2 cellular contexts compared by ENCODE assay signal in the genomic region with DNA sequence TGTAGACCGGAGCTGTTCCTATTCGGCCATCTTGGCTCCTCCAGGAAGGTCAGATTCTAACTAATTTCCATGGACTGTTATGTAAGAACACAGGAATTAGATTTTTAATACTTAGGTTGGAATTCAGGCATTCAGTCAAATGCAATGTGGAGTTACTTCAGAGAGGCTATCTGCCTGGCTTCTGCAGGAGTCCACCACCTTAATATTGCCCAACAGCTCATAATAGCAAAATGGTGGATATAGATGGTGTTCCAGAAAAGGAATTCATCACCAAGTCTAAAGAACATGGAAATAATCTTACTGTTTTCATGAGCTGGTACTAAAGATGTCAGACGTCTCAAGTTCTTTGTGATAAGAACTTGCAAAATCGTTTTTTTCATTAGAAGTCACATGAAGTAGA.
TF ChIP-seq lines count a peak whose summit lies in the region.

No MANE protein-coding gene starts in this region.

TF ChIP-seq in liver, 16 proteins besides CTCF, POLR2A, EP300 and RAD21:
- TF ChIP-seq YY1 (IDR thresholded peaks at IDR 0.05) (peak; percentile 45), HNF4G (IDR thresholded peaks at IDR 0.05) (no peak), RXRA (IDR thresholded peaks at IDR 0.05) (no peak)

TF ChIP-seq in HepG2, 621 proteins besides CTCF, POLR2A, EP300 and RAD21:
- TF ChIP-seq SMAD9 (CRISPR knock-in tag; IDR thresholded peaks at IDR 0.05), result no peak
- TF ChIP-seq, protein P1, sequence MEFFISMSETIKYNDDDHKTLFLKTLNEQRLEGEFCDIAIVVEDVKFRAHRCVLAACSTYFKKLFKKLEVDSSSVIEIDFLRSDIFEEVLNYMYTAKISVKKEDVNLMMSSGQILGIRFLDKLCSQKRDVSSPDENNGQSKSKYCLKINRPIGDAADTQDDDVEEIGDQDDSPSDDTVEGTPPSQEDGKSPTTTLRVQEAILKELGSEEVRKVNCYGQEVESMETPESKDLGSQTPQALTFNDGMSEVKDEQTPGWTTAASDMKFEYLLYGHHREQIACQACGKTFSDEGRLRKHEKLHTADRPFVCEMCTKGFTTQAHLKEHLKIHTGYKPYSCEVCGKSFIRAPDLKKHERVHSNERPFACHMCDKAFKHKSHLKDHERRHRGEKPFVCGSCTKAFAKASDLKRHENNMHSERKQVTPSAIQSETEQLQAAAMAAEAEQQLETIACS (CRISPR knock-in tag; IDR thresholded peaks at IDR 0.05), result no peak
- TF ChIP-seq ZNF652 (CRISPR knock-in tag; IDR thresholded peaks at IDR 0.05; ENCODE audit: borderline replicate concordance, low read depth), result no peak
- TF ChIP-seq, protein P2, sequence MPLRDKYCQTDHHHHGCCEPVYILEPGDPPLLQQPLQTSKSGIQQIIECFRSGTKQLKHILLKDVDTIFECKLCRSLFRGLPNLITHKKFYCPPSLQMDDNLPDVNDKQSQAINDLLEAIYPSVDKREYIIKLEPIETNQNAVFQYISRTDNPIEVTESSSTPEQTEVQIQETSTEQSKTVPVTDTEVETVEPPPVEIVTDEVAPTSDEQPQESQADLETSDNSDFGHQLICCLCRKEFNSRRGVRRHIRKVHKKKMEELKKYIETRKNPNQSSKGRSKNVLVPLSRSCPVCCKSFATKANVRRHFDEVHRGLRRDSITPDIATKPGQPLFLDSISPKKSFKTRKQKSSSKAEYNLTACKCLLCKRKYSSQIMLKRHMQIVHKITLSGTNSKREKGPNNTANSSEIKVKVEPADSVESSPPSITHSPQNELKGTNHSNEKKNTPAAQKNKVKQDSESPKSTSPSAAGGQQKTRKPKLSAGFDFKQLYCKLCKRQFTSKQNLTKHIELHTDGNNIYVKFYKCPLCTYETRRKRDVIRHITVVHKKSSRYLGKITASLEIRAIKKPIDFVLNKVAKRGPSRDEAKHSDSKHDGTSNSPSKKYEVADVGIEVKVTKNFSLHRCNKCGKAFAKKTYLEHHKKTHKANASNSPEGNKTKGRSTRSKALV (CRISPR knock-in tag; IDR thresholded peaks at IDR 0.05), result no peak
- TF ChIP-seq, protein P3, sequence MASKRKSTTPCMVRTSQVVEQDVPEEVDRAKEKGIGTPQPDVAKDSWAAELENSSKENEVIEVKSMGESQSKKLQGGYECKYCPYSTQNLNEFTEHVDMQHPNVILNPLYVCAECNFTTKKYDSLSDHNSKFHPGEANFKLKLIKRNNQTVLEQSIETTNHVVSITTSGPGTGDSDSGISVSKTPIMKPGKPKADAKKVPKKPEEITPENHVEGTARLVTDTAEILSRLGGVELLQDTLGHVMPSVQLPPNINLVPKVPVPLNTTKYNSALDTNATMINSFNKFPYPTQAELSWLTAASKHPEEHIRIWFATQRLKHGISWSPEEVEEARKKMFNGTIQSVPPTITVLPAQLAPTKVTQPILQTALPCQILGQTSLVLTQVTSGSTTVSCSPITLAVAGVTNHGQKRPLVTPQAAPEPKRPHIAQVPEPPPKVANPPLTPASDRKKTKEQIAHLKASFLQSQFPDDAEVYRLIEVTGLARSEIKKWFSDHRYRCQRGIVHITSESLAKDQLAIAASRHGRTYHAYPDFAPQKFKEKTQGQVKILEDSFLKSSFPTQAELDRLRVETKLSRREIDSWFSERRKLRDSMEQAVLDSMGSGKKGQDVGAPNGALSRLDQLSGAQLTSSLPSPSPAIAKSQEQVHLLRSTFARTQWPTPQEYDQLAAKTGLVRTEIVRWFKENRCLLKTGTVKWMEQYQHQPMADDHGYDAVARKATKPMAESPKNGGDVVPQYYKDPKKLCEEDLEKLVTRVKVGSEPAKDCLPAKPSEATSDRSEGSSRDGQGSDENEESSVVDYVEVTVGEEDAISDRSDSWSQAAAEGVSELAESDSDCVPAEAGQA (IDR thresholded peaks at IDR 0.05; ENCODE audit: low read depth), result no peak
- TF ChIP-seq, protein P3 (CRISPR knock-in tag; IDR thresholded peaks at IDR 0.05; ENCODE audit: borderline replicate concordance), result no peak
- no peak for TF ChIP-seq PHF5A (CRISPR knock-in tag; IDR thresholded peaks at IDR 0.05; ENCODE audit: low read depth, unreplicated experiment)
- TF ChIP-seq NFE2L2 (IDR thresholded peaks at IDR 0.05; ENCODE audit: low read length), result no peak
TF ChIP-seq in HepG2: peak in this region for 0.
